21 cellular contexts compared by ENCODE assay signal in the genomic region with DNA sequence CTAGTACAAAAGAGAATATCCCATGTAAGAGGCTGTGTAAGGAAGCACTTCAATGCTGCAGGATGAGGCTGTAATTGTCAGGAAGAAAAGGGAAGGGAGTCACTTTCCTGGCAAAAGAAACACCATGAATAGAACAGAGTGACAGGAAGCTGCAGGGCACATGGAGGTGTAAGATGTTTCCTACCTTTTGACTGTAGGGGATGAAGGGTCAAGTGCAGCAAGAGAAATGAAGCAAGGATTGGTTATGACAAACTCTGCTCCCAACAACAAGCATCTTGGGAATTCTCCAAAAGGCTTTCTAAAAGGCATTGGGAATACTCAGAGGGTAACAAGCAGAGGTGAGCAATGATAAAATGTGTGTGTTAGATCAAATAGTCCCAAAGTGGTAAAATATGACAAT.
"Had no signal": no experiment of that assay in that cellular context is flagged by ENCODE, and none has a peak within 500 bp of the region (broad histone marks: within the 10 kb centered on the region; RNA-seq: fewer than 3 reads in every experiment).

No MANE protein-coding gene starts in this region.

- H3K9me3 ChIP-seq: SJSA1 had no signal

- H3K4me1 ChIP-seq: SJSA1 had no signal

- FAIRE-seq: RCC 7860 had no signal

- H3K27me3 ChIP-seq: SJSA1 had no signal

- H3K27ac ChIP-seq: SJSA1, SK-N-MC had no signal

- DNase-seq: KBM-7, MV-4-11, NCI-H1048, NCI-H1105, NCI-H1417, NCI-H1436 treated with DMSO at 0.1 percent for 48 hours, NCI-H1694, NCI-H187 treated with DMSO at 0.1 percent for 48 hours, NCI-H2029 treated with DMSO at 0.1 percent for 48 hours, NCI-H2171 treated with DMSO at 0.1 percent for 48 hours, NCI-H345, NCI-H446 treated with DMSO at 0.1 percent for 48 hours, NCI-H510A treated with DMSO at 0.1 percent for 48 hours, NCI-H526, NCI-H748 treated with DMSO at 0.1 percent for 48 hours, Right ventricle myocardium superior, RPMI8226, SIG-M5 had no signal

- H3K36me3 ChIP-seq: SJSA1 had no signal

- H3K4me3 ChIP-seq: SJSA1, SK-N-MC had no signal
